Comparison of ENCODE assay signal across 15 cellular contexts in genomic region chr2:166632616-166633015, GRCh38.
DNase-seq lines count a peak whose midpoint lies in the region; ATAC-seq, FAIRE-seq and TF ChIP-seq lines count a peak whose summit lies in the region.
"Had no signal": no experiment of that assay in that cellular context is flagged by ENCODE, and none has a peak within 500 bp of the region (broad histone marks: within the 10 kb centered on the region; RNA-seq: fewer than 3 reads in every experiment).

No MANE protein-coding gene starts in this region.

- no peak for FAIRE-seq in kidney (lab: Jason Lieb, UNC)

- H3K27ac ChIP-seq in kidney (ENCODE audit: low read depth in 2 of 2, low read length in 2 of 2) = no peak overlapping the region
- H3K27ac ChIP-seq: neutrophil had no signal

- H3K36me3 ChIP-seq in BE2C (no peaks in the 10 kb centered on the region), kidney (ENCODE audit: control insufficient read depth in 1 of 2, insufficient read depth in 2 of 2, low read length in 2 of 2) (no peaks in the 10 kb centered on the region)
- H3K36me3 ChIP-seq: neutrophil had no signal

- TF ChIP-seq CTCF in BE2C (IDR thresholded peaks at IDR 0.05; ENCODE audit: low read depth, low read length) = no peak
- no peak for TF ChIP-seq CTCF in astrocyte of the cerebellum (IDR thresholded peaks at IDR 0.05; ENCODE audit: low read depth, low read length, missing control alignments)
- TF ChIP-seq CTCF in kidney (IDR thresholded peaks at IDR 0.05; ENCODE audit: borderline replicate concordance, extremely low read depth, insufficient read depth) = no peak
- TF ChIP-seq CTCF in lower leg skin (IDR thresholded peaks at IDR 0.05) = no peak

- no peaks in the 10 kb centered on the region for H3K27me3 ChIP-seq in BE2C
- H3K27me3 ChIP-seq: neutrophil had no signal

- H3K4me3 ChIP-seq in BE2C (ENCODE audit: low read depth, low read length) = no peak overlapping the region
- no peak overlapping the region for H3K4me3 ChIP-seq in astrocyte of the cerebellum (ENCODE audit: low read depth, low read length)
- no peak overlapping the region for H3K4me3 ChIP-seq in kidney (ENCODE audit: low read length in 2 of 2)
- H3K4me3 ChIP-seq in lower leg skin (ENCODE audit: low read depth, poor library complexity, severe bottlenecking) = no peak overlapping the region

- DNase-seq in BE2C (peak; percentile 46), HS-27A (ENCODE audit: low read depth) (peak; percentile 63), astrocyte of the cerebellum (ENCODE audit: low read depth) (peak; percentile 99), kidney (peak; percentile 48), AG20443 (ENCODE audit: low spot score) (no peak), NCI-H146 (lab: John Stamatoyannopoulos, UW) (no peak), lower leg skin (ENCODE audit: low spot score in 2 of 2) (no peak)
- DNase-seq: activated CD8-positive, alpha-beta T cell treated with anti-CD3 and anti-CD28 coated beads, Interleukin-2, amount 10 ng/mL, durations not matched to agents 7 days and 5 days; immature natural killer cell; KBM-7; NCI-H524 treated with DMSO at 0.1 percent for 48 hours; stimulated activated CD4-positive, alpha-beta T cell treated with anti-CD3 and anti-CD28 coated beads, Interleukin-2, amount 100 ng/mL, for 24 hours had no signal

- in situ Hi-C loops in astrocyte of the cerebellum (cut with HindIII; ENCODE audit: low sequenced_read_pairs) = no loop called here

- H3K9me3 ChIP-seq in BE2C (no peaks in the 10 kb centered on the region), kidney (ENCODE audit: control insufficient read depth in 1 of 2, low read length in 2 of 2) (peaks cover 0 to 18% of the 10 kb centered on the region in 2 donors)
- H3K9me3 ChIP-seq: neutrophil had no signal

- H3K4me1 ChIP-seq in BE2C (peaks cover 11% of the 10 kb centered on the region), kidney (ENCODE audit: control insufficient read depth in 1 of 2, insufficient read depth in 1 of 2, low read depth in 1 of 2, low read length in 2 of 2) (no peaks in the 10 kb centered on the region)

- 57 to 62% methylated on average over 3 of the region's 3 CpGs for WGBS in lower leg skin, 2 donors

- intact Hi-C loops in kidney (cut with DNase I) = no loop called here
- intact Hi-C loops in lower leg skin (cut with DNase I; ENCODE audit: low total_unique reads) = no loop called here

- no peak for ATAC-seq in HG03175 (IDR thresholded peaks at IDR 0.05; ENCODE audit: unreplicated experiment)
- ATAC-seq: activated CD8-positive, alpha-beta T cell treated with anti-CD3 and anti-CD28 coated beads, Interleukin-2, amount 10 ng/mL, durations not matched to agents 7 days and 5 days; activated naive CD4-positive, alpha-beta T cell treated with anti-CD3 and anti-CD28 coated beads, Interleukin-2, amount 50 U/mL, for 72 hours had no signal

- TF ChIP-seq POLR2A in lower leg skin (IDR thresholded peaks at IDR 0.05) = no peak

- no peak overlapping the region for H3K9ac ChIP-seq in kidney (ENCODE audit: low read length in 2 of 2)

Comparison
In these comparisons a context has a peak if more than half of its experiments do, and no peak if none do; other contexts are left out.
1. DNase-seq: peak in BE2C (single experiment), HS-27A (single experiment), astrocyte of the cerebellum (single experiment) and kidney (single experiment); none in AG20443 (single experiment), NCI-H146 (single experiment) and lower leg skin (0 of 2).